ENCODE assay signal across 8 cellular contexts in genomic region chr6:110875548-110876169, GRCh38. TPM values are rescaled to one million over a fixed set of nuclear protein-coding genes. Genes with fewer than 3 reads are reported as not detected.
DNase-seq lines count a peak whose midpoint lies in the region; ATAC-seq and TF ChIP-seq lines count a peak whose summit lies in the region.

No MANE protein-coding gene starts in this region.

- H3K79me2 ChIP-seq in fibroblast of lung (ENCODE audit: control insufficient read depth, insufficient read depth, low read length) = peaks cover 60% of the 10 kb centered on the region

- H3K27ac Mint-ChIP-seq in activated T-helper 1 cell treated with anti-CD3 and anti-CD28 coated beads, Interleukin-12 subunit alpha, Interleukin-12 subunit beta, Interleukin-2, Interleukin-4 antibody, amounts not matched to agents 30 ng/mL and 10 ng/mL and 1 ng/mL, durations not matched to agents 14 hours and 24 hours and 36 hours = peak overlapping the region; percentile 93
- H3K27ac Mint-ChIP-seq in nephron = peak overlapping the region; percentile 76 to 94 (median 91)

- H3K4me2 ChIP-seq in fibroblast of lung (ENCODE audit: extremely low read depth, insufficient read depth, low read length) = peak overlapping the region; percentile 98

- H3K4me3 ChIP-seq in fibroblast of lung (replicated peaks in 1 of 4; ENCODE audit: control extremely low read depth in 1 of 4, insufficient read depth in 1 of 4, low read depth in 3 of 4, low read length in 4 of 4) = peak overlapping the region; percentile 66 to 91 (median 84)

- H3K9me3 Mint-ChIP-seq in activated T-helper 1 cell treated with anti-CD3 and anti-CD28 coated beads, Interleukin-12 subunit alpha, Interleukin-12 subunit beta, Interleukin-2, Interleukin-4 antibody, amounts not matched to agents 30 ng/mL and 10 ng/mL and 1 ng/mL, durations not matched to agents 14 hours and 24 hours and 36 hours = no peaks in the 10 kb centered on the region
- no peaks in the 10 kb centered on the region for H3K9me3 Mint-ChIP-seq in nephron

- peaks cover 6% of the 10 kb centered on the region for H4K20me1 ChIP-seq in fibroblast of lung (ENCODE audit: control insufficient read depth, extremely low read depth, insufficient read depth, low read length)

- no peak for TF ChIP-seq CTCF in fibroblast of lung (conservative IDR thresholded peaks at IDR 0.05 in 1 of 2, IDR thresholded peaks at IDR 0.05 in 1 of 2; ENCODE audit: low read depth in 1 of 2, low read length in 2 of 2)
- TF ChIP-seq CTCF in nephron (IDR thresholded peaks at IDR 0.05; ENCODE audit: unreplicated experiment in 3 of 3) = no peak

- H3K9ac ChIP-seq in ES-I3 (ENCODE audit: low read depth, low read length) = peak overlapping the region; percentile 74
- H3K9ac ChIP-seq in fibroblast of lung (ENCODE audit: insufficient read depth, low read length) = peak overlapping the region; percentile 91

- H3K4me3 Mint-ChIP-seq in activated T-helper 1 cell treated with anti-CD3 and anti-CD28 coated beads, Interleukin-12 subunit alpha, Interleukin-12 subunit beta, Interleukin-2, Interleukin-4 antibody, amounts not matched to agents 30 ng/mL and 10 ng/mL and 1 ng/mL, durations not matched to agents 14 hours and 24 hours and 36 hours = peak overlapping the region; percentile 97
- peak overlapping the region; percentile 92 to 96 (median 95) for H3K4me3 Mint-ChIP-seq in nephron

- DNase-seq in NOMO-1 treated with DMSO at 0.1 percent for 48 hours (lab: John Stamatoyannopoulos, UW; ENCODE audit: unreplicated experiment) (peak; percentile 26), fibroblast of lung (ENCODE audit: low read depth in 2 of 2) (peak; percentile 29 to 37), HuH-7 (ENCODE audit: low spot score) (no peak)
- peak; percentile 60 for DNase-seq in activated T-helper 1 cell treated with anti-CD3 and anti-CD28 coated beads, Interleukin-12 subunit alpha, Interleukin-12 subunit beta, Interleukin-2, Interleukin-4 antibody, amounts not matched to agents 30 ng/mL and 10 ng/mL and 1 ng/mL, durations not matched to agents 14 hours and 24 hours and 36 hours (ENCODE audit: low spot score)
- DNase-seq in stimulated activated naive CD8-positive, alpha-beta T cell treated with anti-CD3 and anti-CD28 coated beads, Interleukin-15, Interleukin-2, amounts not matched to agents 100 U/mL and 50 U/mL, for 24 hours = peak; percentile 72

- H3K27ac ChIP-seq in fibroblast of lung (ENCODE audit: insufficient read depth, low read length) = peak overlapping the region; percentile 87

- ATAC-seq in HG02798 (IDR thresholded peaks at IDR 0.05; ENCODE audit: poor library complexity, unreplicated experiment) = peak; percentile 18
- ATAC-seq in stimulated activated naive CD8-positive, alpha-beta T cell treated with anti-CD3 and anti-CD28 coated beads, Interleukin-15, Interleukin-2, amounts not matched to agents 100 U/mL and 50 U/mL, for 24 hours = peak; percentile 39

- H3K4me1 ChIP-seq in ES-I3 (ENCODE audit: insufficient read depth, low read length) (peaks cover 22% of the 10 kb centered on the region), fibroblast of lung (ENCODE audit: control insufficient read depth, extremely low read depth, insufficient read depth, low read length) (peaks cover 7% of the 10 kb centered on the region)

- H3K4me1 Mint-ChIP-seq in activated T-helper 1 cell treated with anti-CD3 and anti-CD28 coated beads, Interleukin-12 subunit alpha, Interleukin-12 subunit beta, Interleukin-2, Interleukin-4 antibody, amounts not matched to agents 30 ng/mL and 10 ng/mL and 1 ng/mL, durations not matched to agents 14 hours and 24 hours and 36 hours (ENCODE audit: low read depth) = peaks cover 51% of the 10 kb centered on the region
- peaks cover 40% of the 10 kb centered on the region for H3K4me1 Mint-ChIP-seq in nephron

- H3K27me3 ChIP-seq in fibroblast of lung (ENCODE audit: control insufficient read depth, insufficient read depth, low read length) = no peaks in the 10 kb centered on the region

- intact Hi-C loops in activated T-helper 1 cell treated with anti-CD3 and anti-CD28 coated beads, Interleukin-12 subunit alpha, Interleukin-12 subunit beta, Interleukin-2, Interleukin-4 antibody, amounts not matched to agents 30 ng/mL and 10 ng/mL and 1 ng/mL, durations not matched to agents 14 hours and 24 hours and 36 hours (cut with micrococcal nuclease) = loop anchor here (1.0 to 10.0 kb wide), 8 partner anchors 11 to 1493 kb away; partner anchors contain the start of genes CD164, FAM229B, GTF3C6 and MICAL1

- H3K9me3 ChIP-seq in ES-I3 (ENCODE audit: control insufficient read depth, insufficient read depth, low read length) (no peaks in the 10 kb centered on the region), fibroblast of lung (ENCODE audit: control insufficient read depth, insufficient read depth, low read depth, low read length) (no peaks in the 10 kb centered on the region)

- no peak overlapping the region for H2AFZ ChIP-seq in fibroblast of lung (ENCODE audit: low read length)

- H3K27me3 Mint-ChIP-seq in activated T-helper 1 cell treated with anti-CD3 and anti-CD28 coated beads, Interleukin-12 subunit alpha, Interleukin-12 subunit beta, Interleukin-2, Interleukin-4 antibody, amounts not matched to agents 30 ng/mL and 10 ng/mL and 1 ng/mL, durations not matched to agents 14 hours and 24 hours and 36 hours (ENCODE audit: insufficient read depth) = no peaks in the 10 kb centered on the region
- H3K27me3 Mint-ChIP-seq in nephron (ENCODE audit: low read depth) = no peaks in the 10 kb centered on the region

- peaks cover 14% of the 10 kb centered on the region for H3K36me3 Mint-ChIP-seq in activated T-helper 1 cell treated with anti-CD3 and anti-CD28 coated beads, Interleukin-12 subunit alpha, Interleukin-12 subunit beta, Interleukin-2, Interleukin-4 antibody, amounts not matched to agents 30 ng/mL and 10 ng/mL and 1 ng/mL, durations not matched to agents 14 hours and 24 hours and 36 hours (ENCODE audit: low read depth)
- no peaks in the 10 kb centered on the region for H3K36me3 Mint-ChIP-seq in nephron (ENCODE audit: low read depth)

- H3K36me3 ChIP-seq in ES-I3 (ENCODE audit: insufficient read depth, low read length) (no peaks in the 10 kb centered on the region), fibroblast of lung (ENCODE audit: control insufficient read depth, insufficient read depth, low read length) (no peaks in the 10 kb centered on the region)

RNA-seq across cellular contexts. Expression of gene AMD1, which starts 1.1 kb away (rescaled TPM):
- 101 and 109 TPM in 2 replicates for total RNA-seq in activated T-helper 1 cell treated with anti-CD3 and anti-CD28 coated beads, Interleukin-12 subunit alpha, Interleukin-12 subunit beta, Interleukin-2, Interleukin-4 antibody, amounts not matched to agents 30 ng/mL and 10 ng/mL and 1 ng/mL, durations not matched to agents 14 hours and 24 hours and 36 hours
- 33.4 and 33.9 TPM in 2 replicates for total RNA-seq in fibroblast of lung
- polyA plus RNA-seq in fibroblast of lung = 92.5 and 107 TPM in 2 replicates
- 42.2 and 42.5 TPM in 2 replicates for polyA plus RNA-seq in fibroblast of lung (2012)
- polyA minus RNA-seq in fibroblast of lung (ENCODE audit: low replicate concordance) = 5.5 and 6.7 TPM in 2 replicates
